27 cellular contexts compared by ENCODE assay signal in genomic region chr5:94818904-94819303, GRCh38.
"Had no signal": no experiment of that assay in that cellular context is flagged by ENCODE, and none has a peak within 500 bp of the region (broad histone marks: within the 10 kb centered on the region; RNA-seq: fewer than 3 reads in every experiment).

No MANE protein-coding gene starts in this region.

- H3K4me3 ChIP-seq: stomach, suprapubic skin, testis, thoracic aorta, thyroid gland, tibial artery, tibial nerve, transverse colon, upper lobe of left lung, upper lobe of right lung, uterus, vagina had no signal

- ATAC-seq: stimulated activated effector memory CD8-positive, alpha-beta T cell treated with anti-CD3 and anti-CD28 coated beads, Interleukin-12 subunit alpha, Interleukin-12 subunit beta, amount 100 ng/mL, for 72 hours; stimulated activated memory B cell treated with anti-CD40 and anti-IgM and Interleukin-4, amounts not matched to agents 10 μg/mL and 1 μg/mL and 100 μg/mL, for 72 hours; stimulated activated naive B cell treated with anti-CD40 and anti-IgM and Interleukin-4, amounts not matched to agents 10 μg/mL and 1 μg/mL and 100 μg/mL, for 72 hours; stimulated activated naive CD8-positive, alpha-beta T cell treated with anti-CD3 and anti-CD28 coated beads, Interleukin-15, amount 100 ng/mL, for 72 hours; stimulated activated naive CD8-positive, alpha-beta T cell treated with anti-CD3 and anti-CD28 coated beads, Interleukin-15, Interleukin-2, amounts not matched to agents 100 U/mL and 50 U/mL, for 24 hours; upper lobe of right lung had no signal

- DNase-seq: stimulated activated CD4-positive, alpha-beta T cell treated with anti-CD3 and anti-CD28 coated beads, Interleukin-2, amount 100 ng/mL, for 48 hours; stimulated activated CD4-positive, alpha-beta T cell treated with anti-CD3 and anti-CD28 coated beads, Interleukin-4, amount 100 ng/mL, for 1 hour; stimulated activated CD4-positive, alpha-beta T cell treated with anti-CD3 and anti-CD28 coated beads, Interleukin-4, amount 100 ng/mL, for 24 hours; stimulated activated CD4-positive, alpha-beta T cell treated with anti-CD3 and anti-CD28 coated beads, Interleukin-4, amount 100 ng/mL, for 4 hours; stimulated activated CD8-positive, alpha-beta memory T cell treated with anti-CD3 and anti-CD28 coated beads, Interleukin-4, amount 100 ng/mL, for 48 hours; stimulated activated naive B cell treated with anti-CD40 and anti-IgM and Interleukin-4, amounts not matched to agents 10 μg/mL and 1 μg/mL and 100 μg/mL, for 72 hours; stimulated activated naive CD4-positive, alpha-beta T cell; stimulated activated naive CD4-positive, alpha-beta T cell treated with Interleukin-2 at 50 U/mL for 16 hours; stimulated activated naive CD8-positive, alpha-beta T cell treated with anti-CD3 and anti-CD28 coated beads, Interleukin-15, amount 100 ng/mL, for 72 hours; stimulated activated naive CD8-positive, alpha-beta T cell treated with anti-CD3 and anti-CD28 coated beads, Interleukin-15, Interleukin-2, amounts not matched to agents 100 U/mL and 50 U/mL, for 24 hours; stomach; substantia nigra; testis; thyroid gland; tibial artery; transverse colon; trophoblast cell; upper lobe of left lung; upper lobe of right lung; uterus had no signal

- H3K36me3 ChIP-seq: stomach, suprapubic skin, thoracic aorta, thyroid gland, tibial artery, tibial nerve, transverse colon, upper lobe of left lung, upper lobe of right lung, uterus, vagina had no signal

- H3K9me3 ChIP-seq: stomach, suprapubic skin, testis, thoracic aorta, thyroid gland, tibial artery, tibial nerve, transverse colon, upper lobe of left lung, upper lobe of right lung, uterus, vagina had no signal

- H3K27ac ChIP-seq: stomach, suprapubic skin, testis, thoracic aorta, thyroid gland, tibial artery, tibial nerve, transverse colon, upper lobe of left lung, upper lobe of right lung, uterus, vagina had no signal

- H3K4me1 ChIP-seq: stomach, suprapubic skin, testis, thyroid gland, tibial artery, tibial nerve, transverse colon, upper lobe of left lung, upper lobe of right lung, uterus, vagina had no signal

- FAIRE-seq: urothelium cell line had no signal
